21 cellular contexts compared by ENCODE assay signal in the genomic region with DNA sequence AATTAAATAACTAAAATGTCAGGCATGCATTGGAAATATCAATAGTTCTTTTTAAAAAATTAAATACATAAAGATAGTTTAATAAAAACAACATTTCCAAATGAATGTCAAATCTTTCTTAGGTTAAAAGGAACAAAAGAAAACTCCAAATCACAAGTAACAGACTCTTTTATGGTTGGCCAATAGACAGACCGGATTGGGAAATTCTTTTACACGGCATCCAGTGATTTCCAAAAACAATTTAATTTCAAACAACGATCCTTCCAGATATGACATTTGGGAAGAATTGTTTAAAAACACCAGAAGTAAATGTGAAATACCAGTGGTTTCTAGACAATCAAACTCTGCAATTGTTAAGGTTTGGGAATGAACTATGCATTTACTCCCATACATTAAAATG. TPM values are rescaled to one million over a fixed set of nuclear protein-coding genes. Genes with fewer than 3 reads are reported as not detected.
DNase-seq lines count a peak whose midpoint lies in the region; FAIRE-seq and TF ChIP-seq lines count a peak whose summit lies in the region.
"Had no signal": no experiment of that assay in that cellular context is flagged by ENCODE, and none has a peak within 500 bp of the region (broad histone marks: within the 10 kb centered on the region; RNA-seq: fewer than 3 reads in every experiment).

No MANE protein-coding gene starts in this region.

- DNase-seq in AG10803 (ENCODE audit: low read depth), result peak; percentile 62
- DNase-seq in RCC 7860 (ENCODE audit: low spot score), result no peak
- peak; percentile 30 for DNase-seq in fibroblast of gingiva (ENCODE audit: low read depth)
- no peak for DNase-seq in osteoblast (ENCODE audit: insufficient read length, low spot score, missing footprints)
- DNase-seq in HUDEP-2 (lab: John Stamatoyannopoulos, UW; ENCODE audit: unreplicated experiment in 76 of 76), result no peak
- no peak for DNase-seq in cortex of kidney (lab: John Stamatoyannopoulos, UW)
- no peak for DNase-seq in amniotic stem cell (lab: John Stamatoyannopoulos, UW)
- DNase-seq: BE2C, EL, GF-D8, H7, MM.1S, NCI-H1048, NCI-H1436, NCI-H187 treated with DMSO at 0.1 percent for 48 hours, NCI-H2107, NCI-H2227 treated with DMSO at 0.1 percent for 48 hours, NCI-H510A treated with DMSO at 0.1 percent for 48 hours, NCI-H748 treated with DMSO at 0.1 percent for 48 hours had no signal

- H3K36me3 ChIP-seq in osteoblast (ENCODE audit: insufficient read depth, low read length), result no peaks in the 10 kb centered on the region
- H3K36me3 ChIP-seq: BE2C had no signal

- peaks cover 42% of the 10 kb centered on the region for H3K4me1 ChIP-seq in osteoblast (ENCODE audit: insufficient read depth, low read length)
- H3K4me1 ChIP-seq: BE2C had no signal

- peak; percentile 27 for FAIRE-seq in RCC 7860 (lab: Jason Lieb, UNC)
- FAIRE-seq: A204.1, K562 had no signal

- H3K27ac ChIP-seq in osteoblast (ENCODE audit: low read depth, low read length), result peak overlapping the region; percentile 83

- TF ChIP-seq CTCF in AG10803 (conservative IDR thresholded peaks at IDR 0.05; ENCODE audit: low read length), result no peak
- TF ChIP-seq CTCF in osteoblast (IDR thresholded peaks at IDR 0.05; ENCODE audit: extremely low read depth, low read depth, low read length), result no peak

- H4K20me1 ChIP-seq in osteoblast (ENCODE audit: insufficient read depth, low read length), result no peaks in the 10 kb centered on the region

- no peaks in the 10 kb centered on the region for H3K79me2 ChIP-seq in osteoblast (ENCODE audit: insufficient read depth, low read length)

- no peak overlapping the region for H3K4me2 ChIP-seq in osteoblast (ENCODE audit: insufficient read depth, low read length)

- H2AFZ ChIP-seq in osteoblast (ENCODE audit: low read length), result no peak overlapping the region

- no peak overlapping the region for H3K4me3 ChIP-seq in AG10803 (ENCODE audit: low read length)
- H3K4me3 ChIP-seq in osteoblast (ENCODE audit: insufficient read depth, low read length), result no peak overlapping the region
- H3K4me3 ChIP-seq: K562 had no signal

- no peaks in the 10 kb centered on the region for H3K9me3 ChIP-seq in osteoblast (ENCODE audit: low read depth, low read length)
- H3K9me3 ChIP-seq: BE2C had no signal

- H3K27me3 ChIP-seq in osteoblast (ENCODE audit: insufficient read depth, low read length), result no peaks in the 10 kb centered on the region
- H3K27me3 ChIP-seq: BE2C had no signal

RNA-seq across cellular contexts. Expression of a gene that starts 32.8 kb away (rescaled TPM):
- 0.29 and 0.72 TPM in 2 replicates for total RNA-seq in osteoblast
- total RNA-seq: H7 had no signal

Comparison
In these comparisons a context has a peak if more than half of its experiments do, and no peak if none do; other contexts are left out.
1. DNase-seq: peak in AG10803 (single experiment) and fibroblast of gingiva (single experiment); none in RCC 7860 (single experiment), osteoblast (single experiment), HUDEP-2 (0 of 76), cortex of kidney (single experiment) and amniotic stem cell (single experiment).